10 cellular contexts compared by ENCODE assay signal in genomic region chr21:34459431-34459830, GRCh38. TPM values are rescaled to one million over a fixed set of nuclear protein-coding genes. Genes with fewer than 3 reads are reported as not detected.
"Had no signal": no experiment of that assay in that cellular context is flagged by ENCODE, and none has a peak within 500 bp of the region (broad histone marks: within the 10 kb centered on the region; RNA-seq: fewer than 3 reads in every experiment).

No MANE protein-coding gene starts in this region.

RNA-seq across cellular contexts. Expression of gene SMIM34, which starts 35.7 kb away (rescaled TPM):
- total RNA-seq: activated CD4-positive, alpha-beta T cell treated with anti-CD3 and anti-CD28 coated beads, Interleukin-2, amount 10 ng/mL, durations not matched to agents 24 days and 14 days; activated CD8-positive, alpha-beta memory T cell treated with anti-CD3 and anti-CD28 coated beads for 36 hours; activated CD8-positive, alpha-beta T cell treated with anti-CD3 and anti-CD28 coated beads for 36 hours; activated naive CD8-positive, alpha-beta T cell treated with anti-CD3 and anti-CD28 coated beads for 36 hours; activated T-cell treated with anti-CD3 and anti-CD28 coated beads, Interleukin-2, amount 50 U/mL, for 72 hours; activated T-helper 17 cell treated with anti-CD3 and anti-CD28 coated beads, Interleukin-2, amount 50 U/mL, for 72 hours; aorta; RPMI7951; T-helper 1 cell treated with Interleukin-12 subunit alpha and Interleukin-12 subunit beta and Interleukin-4 antibody, amounts not matched to agents 30 ng/mL and 1 ng/mL, for 36 hours; T-helper 2 cell treated with Interferon-gamma antibody and Interleukin-4, amounts not matched to agents 100 ng/mL and 5 ng/mL, for 36 hours had no signal
- polyA plus RNA-seq: aorta had no signal

RNA-seq across cellular contexts. Expression of gene KCNE1, which starts 52.6 kb away (rescaled TPM):
- total RNA-seq: activated CD4-positive, alpha-beta T cell treated with anti-CD3 and anti-CD28 coated beads, Interleukin-2, amount 10 ng/mL, durations not matched to agents 24 days and 14 days; activated CD8-positive, alpha-beta T cell treated with anti-CD3 and anti-CD28 coated beads for 36 hours; RPMI7951 had no signal
